In the genomic region with DNA sequence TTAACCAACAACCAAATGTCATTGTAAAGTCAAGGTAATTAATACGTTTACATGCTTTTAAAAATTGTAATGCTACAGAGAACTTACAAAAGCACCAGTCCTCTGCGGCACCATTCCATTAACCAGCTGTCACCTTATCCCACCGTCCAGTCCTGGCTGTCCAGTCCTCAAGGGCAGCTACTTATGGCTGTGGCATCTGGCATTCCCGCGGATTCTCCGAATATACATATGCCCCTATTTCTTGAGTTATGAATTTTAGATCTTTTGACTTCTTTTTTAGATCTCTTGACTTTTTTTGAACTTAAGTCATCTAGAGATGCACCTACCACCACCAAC, we compare ENCODE assay signal across 8 cellular contexts. TPM values are rescaled to one million over a fixed set of nuclear protein-coding genes. Genes with fewer than 3 reads are reported as not detected.
A peak's percentile ranks its signal among the peaks of the same experiment; 100 is the strongest.
DNase-seq lines count a peak whose midpoint lies in the region; ATAC-seq and TF ChIP-seq lines count a peak whose summit lies in the region.

No MANE protein-coding gene starts in this region.

- H3K27ac Mint-ChIP-seq in T-helper 17 cell = no peak overlapping the region

- no peak for TF ChIP-seq POLR2A in lower leg skin (IDR thresholded peaks at IDR 0.05)

- H3K9me3 ChIP-seq in T-helper 17 cell (ENCODE audit: control insufficient read depth, low read length, poor library complexity, severe bottlenecking) = no peaks in the 10 kb centered on the region
- no peaks in the 10 kb centered on the region for H3K9me3 ChIP-seq in skeletal muscle tissue (ENCODE audit: control insufficient read depth in 3 of 3, low read length in 3 of 3)

- peak overlapping the region; percentile 85 for H3K4me3 Mint-ChIP-seq in T-helper 17 cell

- H3K27ac ChIP-seq in skeletal muscle tissue (ENCODE audit: low read depth, low read length) = no peak overlapping the region

- no peak for TF ChIP-seq CTCF in lower leg skin (IDR thresholded peaks at IDR 0.05)

- no peaks in the 10 kb centered on the region for H3K36me3 Mint-ChIP-seq in T-helper 17 cell (ENCODE audit: low read depth)

- peak overlapping the region; percentile 28 to 83 (median 52) for H3K9ac ChIP-seq in skeletal muscle tissue (ENCODE audit: low read depth in 1 of 3, low read length in 3 of 3)

- 19 to 26% methylated on average over 6 of the region's 6 CpGs for WGBS in lower leg skin, 2 donors

- H3K4me1 Mint-ChIP-seq in T-helper 17 cell = peaks cover 14% of the 10 kb centered on the region

- no peak for DNase-seq in H7
- no peak for DNase-seq in T-helper 17 cell
- no peak for DNase-seq in left ventricle myocardium superior
- no peak for DNase-seq in NCI-H345 treated with DMSO at 0.1 percent for 48 hours (lab: John Stamatoyannopoulos, UW; ENCODE audit: unreplicated experiment)
- DNase-seq in activated CD4-positive, CD25-positive, alpha-beta regulatory T cell treated with anti-CD3 and anti-CD28 coated beads, Interleukin-2, amount 50 U/mL, for 72 hours = no peak
- DNase-seq in activated effector memory CD4-positive, alpha-beta T cell treated with anti-CD3 and anti-CD28 coated beads, Interleukin-2, amount 50 U/mL, for 16 hours = no peak
- DNase-seq in lower leg skin (ENCODE audit: low spot score in 2 of 2) = no peak

- H3K27me3 Mint-ChIP-seq in T-helper 17 cell = no peaks in the 10 kb centered on the region

- H3K4me3 ChIP-seq in H7 (ENCODE audit: insufficient read depth, low read depth, low read length) (peak overlapping the region; percentile 10; the same call in 1 of the 2 replicates), skeletal muscle tissue (ENCODE audit: low read length in 3 of 3) (peak overlapping the region; percentile 78 to 82 (median 79)), lower leg skin (ENCODE audit: low read depth, poor library complexity, severe bottlenecking) (no peak overlapping the region)

- H3K27me3 ChIP-seq in H7 (ENCODE audit: control insufficient read depth, insufficient read depth, low read length) (peaks cover 9% of the 10 kb centered on the region; the same call in 1 of the 2 replicates), skeletal muscle tissue (ENCODE audit: control insufficient read depth in 3 of 3, insufficient read depth in 3 of 3, low read length in 3 of 3) (no peaks in the 10 kb centered on the region)

- intact Hi-C loops in left ventricle myocardium superior (cut with micrococcal nuclease) = no loop called here
- intact Hi-C loops in lower leg skin (cut with DNase I; ENCODE audit: low total_unique reads) = no loop called here

- H3K36me3 ChIP-seq in H7 (replicated peaks; ENCODE audit: control insufficient read depth, insufficient read depth, low read length) (no peaks in the 10 kb centered on the region), skeletal muscle tissue (ENCODE audit: control insufficient read depth in 3 of 3, insufficient read depth in 3 of 3, low read length in 3 of 3) (no peaks in the 10 kb centered on the region)

- ATAC-seq in T-helper 17 cell (no peak), left ventricle myocardium superior (peak; percentile 26)

- peaks cover 11 to 13% (median 13%) of the 10 kb centered on the region in 3 donors for H3K4me1 ChIP-seq in skeletal muscle tissue (ENCODE audit: control insufficient read depth in 3 of 3, insufficient read depth in 3 of 3, low read length in 3 of 3)

RNA-seq across cellular contexts. Expression of a gene that starts 0.4 kb away (rescaled TPM):
- 21.7 and 22.8 TPM in 2 replicates for total RNA-seq in H7 (2014; rRNA removed; shearing (Covaris generic))
- total RNA-seq in T-helper 17 cell (1 to 10 TPM; 3.2 to 5.9 TPM), left ventricle myocardium superior (20.7 TPM), skeletal muscle tissue (13.0 TPM), lower leg skin (10 to 100 TPM; 16.5 to 27.6 (median 23.5) TPM)
